In the genomic region with DNA sequence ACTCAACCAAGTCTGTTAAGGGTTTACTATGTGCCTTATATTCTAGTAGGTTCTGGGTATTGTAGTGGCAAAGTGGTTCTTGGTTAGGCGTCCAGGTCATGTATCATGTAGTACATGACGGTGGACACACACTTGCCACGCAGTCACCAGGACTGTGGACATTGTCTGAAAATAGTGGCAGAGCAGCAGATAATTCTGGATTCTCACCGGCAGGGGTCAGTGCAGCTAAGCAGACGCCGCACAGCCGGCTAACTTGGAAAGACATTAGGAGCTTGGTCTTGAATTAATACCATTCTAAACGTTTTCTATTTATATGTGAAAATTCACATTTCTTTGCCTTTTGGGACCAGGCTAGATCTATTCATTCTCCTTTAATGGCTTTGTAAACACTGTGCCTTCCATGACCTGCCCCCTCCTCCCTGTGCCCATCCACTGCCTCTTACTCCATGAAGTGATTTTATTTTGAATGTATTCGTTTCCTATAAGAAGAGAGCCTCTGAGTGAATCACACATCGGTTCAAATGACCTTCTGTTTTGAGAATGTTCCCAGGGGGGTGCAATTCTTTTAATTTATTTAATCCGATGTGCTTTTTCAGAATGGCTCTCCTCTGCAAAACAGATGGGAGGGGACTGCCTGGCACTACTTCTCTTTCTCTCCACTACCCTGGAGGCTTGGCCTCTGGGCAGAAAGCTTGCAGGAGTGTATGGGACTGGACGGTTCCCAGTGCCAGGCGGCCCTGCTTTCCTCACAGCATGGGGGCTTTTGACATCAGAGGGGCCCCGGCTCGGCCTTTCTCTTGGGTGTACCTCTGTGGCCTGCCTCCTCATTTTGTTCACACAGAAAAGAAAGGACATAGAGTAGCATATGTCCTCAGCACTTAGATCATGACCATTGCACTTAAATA, we compare ENCODE assay signal across 8 cellular contexts.
DNase-seq lines count a peak whose midpoint lies in the region; ATAC-seq and TF ChIP-seq lines count a peak whose summit lies in the region.

No MANE protein-coding gene starts in this region.

- H3K4me3 ChIP-seq in OCI-LY7 (ENCODE audit: low read depth, low read length, poor library complexity, severe bottlenecking), result no peak overlapping the region
- no peak overlapping the region for H3K4me3 ChIP-seq in cardiac fibroblast (replicated peaks in 1 of 2; ENCODE audit: low read depth in 2 of 2, low read length in 2 of 2)

- ATAC-seq in GM18909 (IDR thresholded peaks at IDR 0.05; ENCODE audit: poor library complexity, unreplicated experiment), result peak; percentile 88
- peak; percentile 48 for ATAC-seq in HG03558 (IDR thresholded peaks at IDR 0.05; ENCODE audit: extremely low read depth, unreplicated experiment)

- H3K9me3 ChIP-seq in OCI-LY7 (ENCODE audit: low read length), result no peaks in the 10 kb centered on the region

- BruUV-seq in OCI-LY7 (replicated peaks; lab: Mats Ljungman, UMichigan), result no TSS peak

- no peaks in the 10 kb centered on the region for H3K4me1 ChIP-seq in OCI-LY7 (ENCODE audit: insufficient read depth, low read length, poor library complexity, severe bottlenecking)

- no peaks in the 10 kb centered on the region for H3K9me2 ChIP-seq in OCI-LY7 (ENCODE audit: insufficient read depth, low read length)

- H3K4me2 ChIP-seq in OCI-LY7 (ENCODE audit: low read length), result no peak overlapping the region

- peak; percentile 38 for DNase-seq in CMK (ENCODE audit: low read depth)
- DNase-seq in OCI-LY7 (ENCODE audit: low spot score), result peak; percentile 38
- DNase-seq in cardiac fibroblast (ENCODE audit: low read depth in 2 of 2), result peak; percentile 81 to 93
- peak; percentile 84 for DNase-seq in left kidney (ENCODE audit: low read depth, low spot score)
- peak; percentile 1 to 3 for DNase-seq in stimulated activated CD8-positive, alpha-beta memory T cell treated with anti-CD3 and anti-CD28 coated beads, Interleukin-2, amount 100 ng/mL, for 48 hours (ENCODE audit: low read depth in 2 of 2)
- DNase-seq in GOT3 (lab: John Stamatoyannopoulos, UW), result no peak

- no peak overlapping the region for H3K27ac ChIP-seq in OCI-LY7 (ENCODE audit: low read depth, low read length, poor library complexity, severe bottlenecking)

- no peaks in the 10 kb centered on the region for H3K79me2 ChIP-seq in OCI-LY7 (ENCODE audit: insufficient read depth, low read depth, low read length)

- no peaks in the 10 kb centered on the region for H4K20me1 ChIP-seq in OCI-LY7 (ENCODE audit: insufficient read depth, low read length)

- intact Hi-C loops in OCI-LY7 (cut with micrococcal nuclease; ENCODE audit: unreplicated experiment), result no loop called here

- no peak overlapping the region for H2AFZ ChIP-seq in OCI-LY7 (ENCODE audit: low read length)

- H3K36me3 ChIP-seq in OCI-LY7 (ENCODE audit: insufficient read depth, low read length), result no peaks in the 10 kb centered on the region

- peak; percentile 85 for TF ChIP-seq CTCF in OCI-LY7 (conservative IDR thresholded peaks at IDR 0.05; ENCODE audit: low read length)
- TF ChIP-seq CTCF in cardiac fibroblast (IDR thresholded peaks at IDR 0.05; ENCODE audit: low read depth, low read length), result peak; percentile 79

- POLR2A ChIA-PET in OCI-LY7 (lab: Charles Lee), result no interaction called here

- CTCF ChIA-PET in OCI-LY7 (lab: Charles Lee; ENCODE audit: unreplicated experiment), result no interaction called here
